ENCODE assay signal across 1 cellular context in the genomic region with DNA sequence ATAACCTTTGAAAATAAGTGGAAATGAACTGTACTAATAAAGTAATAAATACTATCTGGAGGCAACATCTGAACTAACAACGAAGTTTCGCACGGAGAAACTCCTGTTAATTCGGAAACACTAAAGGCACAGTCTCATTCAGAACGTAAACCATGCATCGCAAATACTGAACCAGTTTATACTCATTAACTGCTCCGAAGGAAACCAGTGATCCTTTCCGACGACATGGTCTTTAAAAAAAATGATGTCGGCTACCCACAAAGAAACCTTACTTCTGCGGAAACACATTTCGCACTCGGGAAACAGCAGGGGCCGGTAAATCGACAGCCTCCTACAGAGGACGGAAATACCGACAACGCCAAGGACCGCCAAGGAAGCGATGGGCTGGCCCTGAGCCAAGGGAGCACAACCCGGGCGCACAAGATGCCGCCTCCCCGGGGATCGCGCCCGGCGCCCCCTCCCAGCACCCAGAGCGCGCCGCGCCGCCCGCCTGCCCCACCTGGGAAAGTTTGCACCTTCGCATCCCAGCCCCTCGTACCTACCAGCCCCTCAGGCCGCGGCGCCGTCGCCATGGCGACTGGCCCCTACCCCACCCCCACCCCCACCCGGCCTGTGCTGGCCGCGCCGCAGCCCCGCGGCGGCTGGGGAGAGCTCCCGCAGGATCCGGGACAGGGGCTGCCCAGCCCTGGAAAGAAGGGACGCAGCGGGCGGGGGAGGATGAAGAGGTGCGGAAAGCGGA.
TF ChIP-seq lines count a peak whose summit lies in the region.

No MANE protein-coding gene starts in this region.

TF ChIP-seq in HEK293, 187 proteins besides CTCF, POLR2A, EP300 and RAD21 (continued from another document and continues in another):
- TF ChIP-seq, protein P1, sequence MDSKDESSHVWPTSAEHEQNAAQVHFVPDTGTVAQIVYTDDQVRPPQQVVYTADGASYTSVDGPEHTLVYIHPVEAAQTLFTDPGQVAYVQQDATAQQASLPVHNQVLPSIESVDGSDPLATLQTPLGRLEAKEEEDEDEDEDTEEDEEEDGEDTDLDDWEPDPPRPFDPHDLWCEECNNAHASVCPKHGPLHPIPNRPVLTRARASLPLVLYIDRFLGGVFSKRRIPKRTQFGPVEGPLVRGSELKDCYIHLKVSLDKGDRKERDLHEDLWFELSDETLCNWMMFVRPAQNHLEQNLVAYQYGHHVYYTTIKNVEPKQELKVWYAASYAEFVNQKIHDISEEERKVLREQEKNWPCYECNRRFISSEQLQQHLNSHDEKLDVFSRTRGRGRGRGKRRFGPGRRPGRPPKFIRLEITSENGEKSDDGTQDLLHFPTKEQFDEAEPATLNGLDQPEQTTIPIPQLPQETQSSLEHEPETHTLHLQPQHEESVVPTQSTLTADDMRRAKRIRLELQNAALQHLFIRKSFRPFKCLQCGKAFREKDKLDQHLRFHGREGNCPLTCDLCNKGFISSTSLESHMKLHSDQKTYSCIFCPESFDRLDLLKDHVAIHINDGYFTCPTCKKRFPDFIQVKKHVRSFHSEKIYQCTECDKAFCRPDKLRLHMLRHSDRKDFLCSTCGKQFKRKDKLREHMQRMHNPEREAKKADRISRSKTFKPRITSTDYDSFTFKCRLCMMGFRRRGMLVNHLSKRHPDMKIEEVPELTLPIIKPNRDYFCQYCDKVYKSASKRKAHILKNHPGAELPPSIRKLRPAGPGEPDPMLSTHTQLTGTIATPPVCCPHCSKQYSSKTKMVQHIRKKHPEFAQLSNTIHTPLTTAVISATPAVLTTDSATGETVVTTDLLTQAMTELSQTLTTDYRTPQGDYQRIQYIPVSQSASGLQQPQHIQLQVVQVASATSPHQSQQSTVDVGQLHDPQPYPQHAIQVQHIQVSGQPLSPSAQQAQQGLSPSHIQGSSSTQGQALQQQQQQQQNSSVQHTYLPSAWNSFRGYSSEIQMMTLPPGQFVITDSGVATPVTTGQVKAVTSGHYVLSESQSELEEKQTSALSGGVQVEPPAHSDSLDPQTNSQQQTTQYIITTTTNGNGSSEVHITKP (tag by site-specific recombination; IDR thresholded peaks at IDR 0.05), result no peak
- TF ChIP-seq ZSCAN23 (tag by site-specific recombination; IDR thresholded peaks at IDR 0.05) (no peak), ZNF155 (tag by site-specific recombination; IDR thresholded peaks at IDR 0.05) (no peak), ZNF677 (tag by site-specific recombination; IDR thresholded peaks at IDR 0.05) (no peak), ZNF404 (tag by site-specific recombination; IDR thresholded peaks at IDR 0.05) (no peak), ZBTB7A (tag by site-specific recombination; IDR thresholded peaks at IDR 0.05; ENCODE audit: low read depth) (no peak), ZNF610 (tag by site-specific recombination; IDR thresholded peaks at IDR 0.05; ENCODE audit: borderline replicate concordance) (0 out of 2 replicates have a peak, but pooled peaks have one; percentile 20), ZFP69B (tag by site-specific recombination; IDR thresholded peaks at IDR 0.05) (no peak), ZNF239 (tag by site-specific recombination; IDR thresholded peaks at IDR 0.05) (no peak), GLI2 (tag by site-specific recombination; IDR thresholded peaks at IDR 0.05; ENCODE audit: borderline replicate concordance, low read depth) (no peak), WT1 (tag by site-specific recombination; IDR thresholded peaks at IDR 0.05) (no peak), MYNN (tag by site-specific recombination; IDR thresholded peaks at IDR 0.05; ENCODE audit: borderline replicate concordance) (no peak; the same call in 1 of the 2 replicates), ZNF76 (tag by site-specific recombination; IDR thresholded peaks at IDR 0.05; ENCODE audit: borderline replicate concordance, low read depth) (peak; percentile 78; the same call in 1 of the 2 replicates), ZNF19 (tag by site-specific recombination; IDR thresholded peaks at IDR 0.05; ENCODE audit: low read depth) (no peak), ZNF529 (tag by site-specific recombination; IDR thresholded peaks at IDR 0.05; ENCODE audit: insufficient replicate concordance) (no peak), ZNF10 (tag by site-specific recombination; IDR thresholded peaks at IDR 0.05) (no peak), HOXA7 (CRISPR knock-in tag; IDR thresholded peaks at IDR 0.05; ENCODE audit: borderline replicate concordance) (no peak), ZNF585B (tag by site-specific recombination; IDR thresholded peaks at IDR 0.05) (0 out of 2 replicates have a peak, but pooled peaks have one; percentile 2), SP3 (tag by site-specific recombination; IDR thresholded peaks at IDR 0.05) (no peak), ZNF433 (tag by site-specific recombination; IDR thresholded peaks at IDR 0.05; ENCODE audit: low read depth) (no peak), RBAK (tag by site-specific recombination; IDR thresholded peaks at IDR 0.05) (no peak), ZNF830 (tag by site-specific recombination; IDR thresholded peaks at IDR 0.05; ENCODE audit: low read depth) (no peak), ZNF133 (tag by site-specific recombination; IDR thresholded peaks at IDR 0.05) (no peak), ZNF521 (tag by site-specific recombination; IDR thresholded peaks at IDR 0.05) (no peak), ZNF664 (tag by site-specific recombination; IDR thresholded peaks at IDR 0.05) (no peak), ZNF2 (tag by site-specific recombination; IDR thresholded peaks at IDR 0.05) (peak; percentile 37; the same call in 1 of the 2 replicates), ZNF174 (tag by site-specific recombination; IDR thresholded peaks at IDR 0.05) (no peak), ZNF776 (tag by site-specific recombination; IDR thresholded peaks at IDR 0.05; ENCODE audit: borderline replicate concordance) (no peak), BCL11B (tag by site-specific recombination; IDR thresholded peaks at IDR 0.05; ENCODE audit: low read depth) (no peak), KLF8 (tag by site-specific recombination; IDR thresholded peaks at IDR 0.05) (peak; percentile 75), ZNF843 (tag by site-specific recombination; IDR thresholded peaks at IDR 0.05) (peak; percentile 45; the same call in 1 of the 2 replicates), ZNF202 (tag by site-specific recombination; IDR thresholded peaks at IDR 0.05; ENCODE audit: borderline replicate concordance) (no peak), ZBTB1 (tag by site-specific recombination; IDR thresholded peaks at IDR 0.05) (no peak)
- TF ChIP-seq, protein P2, sequence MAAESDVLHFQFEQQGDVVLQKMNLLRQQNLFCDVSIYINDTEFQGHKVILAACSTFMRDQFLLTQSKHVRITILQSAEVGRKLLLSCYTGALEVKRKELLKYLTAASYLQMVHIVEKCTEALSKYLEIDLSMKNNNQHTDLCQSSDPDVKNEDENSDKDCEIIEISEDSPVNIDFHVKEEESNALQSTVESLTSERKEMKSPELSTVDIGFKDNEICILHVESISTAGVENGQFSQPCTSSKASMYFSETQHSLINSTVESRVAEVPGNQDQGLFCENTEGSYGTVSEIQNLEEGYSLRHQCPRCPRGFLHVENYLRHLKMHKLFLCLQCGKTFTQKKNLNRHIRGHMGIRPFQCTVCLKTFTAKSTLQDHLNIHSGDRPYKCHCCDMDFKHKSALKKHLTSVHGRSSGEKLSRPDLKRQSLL (tag by site-specific recombination; IDR thresholded peaks at IDR 0.05), result no peak; the same call in 1 of the 2 replicates
- TF ChIP-seq, protein P3, sequence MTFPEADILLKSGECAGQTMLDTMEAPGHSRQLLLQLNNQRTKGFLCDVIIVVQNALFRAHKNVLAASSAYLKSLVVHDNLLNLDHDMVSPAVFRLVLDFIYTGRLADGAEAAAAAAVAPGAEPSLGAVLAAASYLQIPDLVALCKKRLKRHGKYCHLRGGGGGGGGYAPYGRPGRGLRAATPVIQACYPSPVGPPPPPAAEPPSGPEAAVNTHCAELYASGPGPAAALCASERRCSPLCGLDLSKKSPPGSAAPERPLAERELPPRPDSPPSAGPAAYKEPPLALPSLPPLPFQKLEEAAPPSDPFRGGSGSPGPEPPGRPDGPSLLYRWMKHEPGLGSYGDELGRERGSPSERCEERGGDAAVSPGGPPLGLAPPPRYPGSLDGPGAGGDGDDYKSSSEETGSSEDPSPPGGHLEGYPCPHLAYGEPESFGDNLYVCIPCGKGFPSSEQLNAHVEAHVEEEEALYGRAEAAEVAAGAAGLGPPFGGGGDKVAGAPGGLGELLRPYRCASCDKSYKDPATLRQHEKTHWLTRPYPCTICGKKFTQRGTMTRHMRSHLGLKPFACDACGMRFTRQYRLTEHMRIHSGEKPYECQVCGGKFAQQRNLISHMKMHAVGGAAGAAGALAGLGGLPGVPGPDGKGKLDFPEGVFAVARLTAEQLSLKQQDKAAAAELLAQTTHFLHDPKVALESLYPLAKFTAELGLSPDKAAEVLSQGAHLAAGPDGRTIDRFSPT (tag by site-specific recombination; IDR thresholded peaks at IDR 0.05), result peak; percentile 74; the same call in 1 of the 2 replicates
- TF ChIP-seq, protein P4, sequence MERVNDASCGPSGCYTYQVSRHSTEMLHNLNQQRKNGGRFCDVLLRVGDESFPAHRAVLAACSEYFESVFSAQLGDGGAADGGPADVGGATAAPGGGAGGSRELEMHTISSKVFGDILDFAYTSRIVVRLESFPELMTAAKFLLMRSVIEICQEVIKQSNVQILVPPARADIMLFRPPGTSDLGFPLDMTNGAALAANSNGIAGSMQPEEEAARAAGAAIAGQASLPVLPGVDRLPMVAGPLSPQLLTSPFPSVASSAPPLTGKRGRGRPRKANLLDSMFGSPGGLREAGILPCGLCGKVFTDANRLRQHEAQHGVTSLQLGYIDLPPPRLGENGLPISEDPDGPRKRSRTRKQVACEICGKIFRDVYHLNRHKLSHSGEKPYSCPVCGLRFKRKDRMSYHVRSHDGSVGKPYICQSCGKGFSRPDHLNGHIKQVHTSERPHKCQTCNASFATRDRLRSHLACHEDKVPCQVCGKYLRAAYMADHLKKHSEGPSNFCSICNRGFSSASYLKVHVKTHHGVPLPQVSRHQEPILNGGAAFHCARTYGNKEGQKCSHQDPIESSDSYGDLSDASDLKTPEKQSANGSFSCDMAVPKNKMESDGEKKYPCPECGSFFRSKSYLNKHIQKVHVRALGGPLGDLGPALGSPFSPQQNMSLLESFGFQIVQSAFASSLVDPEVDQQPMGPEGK (tag by site-specific recombination; IDR thresholded peaks at IDR 0.05), result peak; percentile 93
- TF ChIP-seq, protein P5, sequence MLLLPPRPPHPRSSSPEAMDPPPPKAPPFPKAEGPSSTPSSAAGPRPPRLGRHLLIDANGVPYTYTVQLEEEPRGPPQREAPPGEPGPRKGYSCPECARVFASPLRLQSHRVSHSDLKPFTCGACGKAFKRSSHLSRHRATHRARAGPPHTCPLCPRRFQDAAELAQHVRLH (tag by site-specific recombination; IDR thresholded peaks at IDR 0.05), result peak; percentile 59; the same call in 1 of the 2 replicates
- TF ChIP-seq, protein P6, sequence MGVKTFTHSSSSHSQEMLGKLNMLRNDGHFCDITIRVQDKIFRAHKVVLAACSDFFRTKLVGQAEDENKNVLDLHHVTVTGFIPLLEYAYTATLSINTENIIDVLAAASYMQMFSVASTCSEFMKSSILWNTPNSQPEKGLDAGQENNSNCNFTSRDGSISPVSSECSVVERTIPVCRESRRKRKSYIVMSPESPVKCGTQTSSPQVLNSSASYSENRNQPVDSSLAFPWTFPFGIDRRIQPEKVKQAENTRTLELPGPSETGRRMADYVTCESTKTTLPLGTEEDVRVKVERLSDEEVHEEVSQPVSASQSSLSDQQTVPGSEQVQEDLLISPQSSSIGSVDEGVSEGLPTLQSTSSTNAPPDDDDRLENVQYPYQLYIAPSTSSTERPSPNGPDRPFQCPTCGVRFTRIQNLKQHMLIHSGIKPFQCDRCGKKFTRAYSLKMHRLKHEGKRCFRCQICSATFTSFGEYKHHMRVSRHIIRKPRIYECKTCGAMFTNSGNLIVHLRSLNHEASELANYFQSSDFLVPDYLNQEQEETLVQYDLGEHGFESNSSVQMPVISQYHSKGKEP (tag by site-specific recombination; IDR thresholded peaks at IDR 0.05), result no peak
- TF ChIP-seq, protein P7, sequence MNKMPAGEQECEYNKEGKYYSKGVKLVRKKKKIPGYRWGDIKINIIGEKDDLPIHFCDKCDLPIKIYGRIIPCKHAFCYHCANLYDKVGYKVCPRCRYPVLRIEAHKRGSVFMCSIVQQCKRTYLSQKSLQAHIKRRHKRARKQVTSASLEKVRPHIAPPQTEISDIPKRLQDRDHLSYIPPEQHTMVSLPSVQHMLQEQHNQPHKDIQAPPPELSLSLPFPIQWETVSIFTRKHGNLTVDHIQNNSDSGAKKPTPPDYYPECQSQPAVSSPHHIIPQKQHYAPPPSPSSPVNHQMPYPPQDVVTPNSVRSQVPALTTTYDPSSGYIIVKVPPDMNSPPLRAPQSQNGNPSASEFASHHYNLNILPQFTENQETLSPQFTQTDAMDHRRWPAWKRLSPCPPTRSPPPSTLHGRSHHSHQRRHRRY (tag by site-specific recombination; IDR thresholded peaks at IDR 0.05), result no peak
- TF ChIP-seq, protein P8, sequence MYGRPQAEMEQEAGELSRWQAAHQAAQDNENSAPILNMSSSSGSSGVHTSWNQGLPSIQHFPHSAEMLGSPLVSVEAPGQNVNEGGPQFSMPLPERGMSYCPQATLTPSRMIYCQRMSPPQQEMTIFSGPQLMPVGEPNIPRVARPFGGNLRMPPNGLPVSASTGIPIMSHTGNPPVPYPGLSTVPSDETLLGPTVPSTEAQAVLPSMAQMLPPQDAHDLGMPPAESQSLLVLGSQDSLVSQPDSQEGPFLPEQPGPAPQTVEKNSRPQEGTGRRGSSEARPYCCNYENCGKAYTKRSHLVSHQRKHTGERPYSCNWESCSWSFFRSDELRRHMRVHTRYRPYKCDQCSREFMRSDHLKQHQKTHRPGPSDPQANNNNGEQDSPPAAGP (tag by site-specific recombination; IDR thresholded peaks at IDR 0.05), result peak; percentile 57
- TF ChIP-seq, protein P9, sequence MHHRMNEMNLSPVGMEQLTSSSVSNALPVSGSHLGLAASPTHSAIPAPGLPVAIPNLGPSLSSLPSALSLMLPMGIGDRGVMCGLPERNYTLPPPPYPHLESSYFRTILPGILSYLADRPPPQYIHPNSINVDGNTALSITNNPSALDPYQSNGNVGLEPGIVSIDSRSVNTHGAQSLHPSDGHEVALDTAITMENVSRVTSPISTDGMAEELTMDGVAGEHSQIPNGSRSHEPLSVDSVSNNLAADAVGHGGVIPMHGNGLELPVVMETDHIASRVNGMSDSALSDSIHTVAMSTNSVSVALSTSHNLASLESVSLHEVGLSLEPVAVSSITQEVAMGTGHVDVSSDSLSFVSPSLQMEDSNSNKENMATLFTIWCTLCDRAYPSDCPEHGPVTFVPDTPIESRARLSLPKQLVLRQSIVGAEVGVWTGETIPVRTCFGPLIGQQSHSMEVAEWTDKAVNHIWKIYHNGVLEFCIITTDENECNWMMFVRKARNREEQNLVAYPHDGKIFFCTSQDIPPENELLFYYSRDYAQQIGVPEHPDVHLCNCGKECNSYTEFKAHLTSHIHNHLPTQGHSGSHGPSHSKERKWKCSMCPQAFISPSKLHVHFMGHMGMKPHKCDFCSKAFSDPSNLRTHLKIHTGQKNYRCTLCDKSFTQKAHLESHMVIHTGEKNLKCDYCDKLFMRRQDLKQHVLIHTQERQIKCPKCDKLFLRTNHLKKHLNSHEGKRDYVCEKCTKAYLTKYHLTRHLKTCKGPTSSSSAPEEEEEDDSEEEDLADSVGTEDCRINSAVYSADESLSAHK (tag by site-specific recombination; IDR thresholded peaks at IDR 0.05), result no peak
- TF ChIP-seq, protein P10, sequence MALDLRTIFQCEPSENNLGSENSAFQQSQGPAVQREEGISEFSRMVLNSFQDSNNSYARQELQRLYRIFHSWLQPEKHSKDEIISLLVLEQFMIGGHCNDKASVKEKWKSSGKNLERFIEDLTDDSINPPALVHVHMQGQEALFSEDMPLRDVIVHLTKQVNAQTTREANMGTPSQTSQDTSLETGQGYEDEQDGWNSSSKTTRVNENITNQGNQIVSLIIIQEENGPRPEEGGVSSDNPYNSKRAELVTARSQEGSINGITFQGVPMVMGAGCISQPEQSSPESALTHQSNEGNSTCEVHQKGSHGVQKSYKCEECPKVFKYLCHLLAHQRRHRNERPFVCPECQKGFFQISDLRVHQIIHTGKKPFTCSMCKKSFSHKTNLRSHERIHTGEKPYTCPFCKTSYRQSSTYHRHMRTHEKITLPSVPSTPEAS (tag by site-specific recombination; IDR thresholded peaks at IDR 0.05), result no peak
